ENCODE assay signal across 27 cellular contexts in the genomic region with DNA sequence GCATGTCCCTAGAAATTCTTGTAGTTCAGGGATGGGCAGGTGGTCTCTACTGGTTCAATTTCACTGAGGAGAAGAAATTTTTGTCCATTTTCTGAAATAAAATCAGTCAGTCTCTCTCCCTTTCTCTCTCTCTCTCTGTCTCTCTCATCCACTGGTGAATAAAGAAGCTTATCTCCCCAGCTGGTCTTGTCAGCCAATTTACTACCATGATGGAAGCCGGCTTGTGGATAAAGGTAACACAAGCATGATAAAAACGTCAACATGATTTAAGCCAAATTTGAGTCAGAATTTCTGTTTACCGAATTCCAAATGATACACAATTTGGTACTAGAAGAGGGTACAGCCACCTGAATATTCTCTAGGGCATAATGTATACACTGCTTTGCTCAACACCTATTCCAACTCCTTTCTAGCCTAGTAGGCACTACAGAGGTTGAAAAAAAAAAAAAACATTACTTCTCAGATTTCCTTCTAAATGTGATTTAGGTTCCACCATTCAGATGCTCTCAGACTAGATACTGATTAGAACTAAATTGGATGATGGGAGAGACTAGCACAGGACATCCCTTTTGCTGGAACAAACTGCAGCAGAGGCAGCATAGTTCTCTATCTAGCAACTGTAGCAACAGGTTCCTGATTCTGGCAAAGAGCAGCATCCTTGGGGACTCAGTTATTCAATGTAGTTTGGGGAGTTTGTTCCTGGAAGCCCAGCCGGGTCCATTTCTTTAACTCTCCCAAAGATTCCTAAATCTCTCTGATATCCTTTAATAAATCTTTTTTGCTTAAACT.
"Had no signal": no experiment of that assay in that cellular context is flagged by ENCODE, and none has a peak within 500 bp of the region (broad histone marks: within the 10 kb centered on the region; RNA-seq: fewer than 3 reads in every experiment).

No MANE protein-coding gene starts in this region.

- H3K27me3 Mint-ChIP-seq: activated CD4-positive, alpha-beta T cell treated with anti-CD3 and anti-CD28 coated beads for 36 hours; activated CD8-positive, alpha-beta T cell treated with anti-CD3 and anti-CD28 coated beads for 36 hours had no signal

- H3K27ac ChIP-seq: brain microvascular endothelial cell, cardiac muscle cell, SJCRH30 had no signal

- H3K27me3 ChIP-seq: brain microvascular endothelial cell, cardiac muscle cell, SJCRH30 had no signal

- ATAC-seq: activated CD4-positive, alpha-beta T cell treated with anti-CD3 and anti-CD28 coated beads for 36 hours; activated CD8-positive, alpha-beta T cell treated with anti-CD3 and anti-CD28 coated beads for 36 hours; activated T-cell treated with anti-CD3 and anti-CD28 coated beads, Interleukin-2, amount 50 U/mL, for 72 hours; Panc1; T-cell had no signal

- H3K4me3 Mint-ChIP-seq: activated CD4-positive, alpha-beta T cell treated with anti-CD3 and anti-CD28 coated beads for 36 hours; activated CD8-positive, alpha-beta T cell treated with anti-CD3 and anti-CD28 coated beads for 36 hours; activated naive CD4-positive, alpha-beta T cell treated with anti-CD3 and anti-CD28 coated beads, Interleukin-2, amount 10 ng/mL, durations not matched to agents 7 days and 5 days; activated naive CD8-positive, alpha-beta T cell treated with anti-CD3 and anti-CD28 coated beads for 36 hours; activated T-cell treated with anti-CD3 and anti-CD28 coated beads, Interleukin-2, amount 50 U/mL, for 72 hours; T-cell had no signal

- H3K36me3 ChIP-seq: brain microvascular endothelial cell, cardiac muscle cell, SJCRH30 had no signal

- H3K9me3 ChIP-seq: SJCRH30 had no signal

- DNase-seq: activated CD4-positive, alpha-beta T cell treated with anti-CD3 and anti-CD28 coated beads for 36 hours; activated CD4-positive, alpha-beta T cell treated with anti-CD3 and anti-CD28 coated beads, Interleukin-2, amount 50 U/mL, for 1 hour; activated CD8-positive, alpha-beta memory T cell treated with anti-CD3 and anti-CD28 coated beads, Interleukin-2, amount 50 U/mL, for 4 hours; activated CD8-positive, alpha-beta T cell treated with anti-CD3 and anti-CD28 coated beads for 36 hours; activated gamma-delta T cell treated with Interleukin-2 at 50 U/mL for 16 hours; activated naive CD4-positive, alpha-beta T cell treated with anti-CD3 and anti-CD28 coated beads, Interleukin-2, amount 10 ng/mL, durations not matched to agents 7 days and 5 days; activated naive CD8-positive, alpha-beta T cell treated with anti-CD3 and anti-CD28 coated beads for 36 hours; activated T-cell treated with anti-CD3 and anti-CD28 coated beads, Interleukin-2, amount 50 U/mL, for 72 hours; brain microvascular endothelial cell; NCI-H1092; NCI-H1417; NCI-H1930; NCI-H2171 treated with DMSO at 0.1 percent for 48 hours; NCI-H226; NCI-H526; NCI-H774; NK-92 treated with Interleukin-12 subunit alpha and Interleukin-12 subunit beta, amount 100 ng/mL, for 24 hours; OCI-M1; Right ventricle myocardium superior; RPMI8226; SJCRH30; T-cell; T-helper 2 cell; T1000 had no signal

- H3K9me3 Mint-ChIP-seq: activated CD8-positive, alpha-beta T cell treated with anti-CD3 and anti-CD28 coated beads for 36 hours; activated naive CD4-positive, alpha-beta T cell treated with anti-CD3 and anti-CD28 coated beads, Interleukin-2, amount 10 ng/mL, durations not matched to agents 7 days and 5 days; activated naive CD8-positive, alpha-beta T cell treated with anti-CD3 and anti-CD28 coated beads for 36 hours; activated T-cell treated with anti-CD3 and anti-CD28 coated beads, Interleukin-2, amount 50 U/mL, for 72 hours; activated T-helper 2 cell treated with anti-CD3 and anti-CD28 coated beads, Interferon-gamma antibody, Interleukin-2, Interleukin-4, amounts not matched to agents 10 μg/mL and 5 μg/mL and 100 μg/mL, durations not matched to agents 14 hours and 24 hours and 36 hours; T-cell had no signal

- H3K4me3 ChIP-seq: cardiac muscle cell, SJCRH30 had no signal

- H3K27ac Mint-ChIP-seq: activated CD4-positive, alpha-beta T cell treated with anti-CD3 and anti-CD28 coated beads for 36 hours; activated CD8-positive, alpha-beta T cell treated with anti-CD3 and anti-CD28 coated beads for 36 hours; activated naive CD4-positive, alpha-beta T cell treated with anti-CD3 and anti-CD28 coated beads, Interleukin-2, amount 10 ng/mL, durations not matched to agents 7 days and 5 days; activated naive CD8-positive, alpha-beta T cell treated with anti-CD3 and anti-CD28 coated beads for 36 hours; activated T-cell treated with anti-CD3 and anti-CD28 coated beads, Interleukin-2, amount 50 U/mL, for 72 hours; activated T-helper 2 cell treated with anti-CD3 and anti-CD28 coated beads, Interferon-gamma antibody, Interleukin-2, Interleukin-4, amounts not matched to agents 10 μg/mL and 5 μg/mL and 100 μg/mL, durations not matched to agents 14 hours and 24 hours and 36 hours; T-cell had no signal

- H3K36me3 Mint-ChIP-seq: activated naive CD4-positive, alpha-beta T cell treated with anti-CD3 and anti-CD28 coated beads, Interleukin-2, amount 10 ng/mL, durations not matched to agents 7 days and 5 days; activated naive CD8-positive, alpha-beta T cell treated with anti-CD3 and anti-CD28 coated beads for 36 hours; T-cell had no signal
